In the genomic region with DNA sequence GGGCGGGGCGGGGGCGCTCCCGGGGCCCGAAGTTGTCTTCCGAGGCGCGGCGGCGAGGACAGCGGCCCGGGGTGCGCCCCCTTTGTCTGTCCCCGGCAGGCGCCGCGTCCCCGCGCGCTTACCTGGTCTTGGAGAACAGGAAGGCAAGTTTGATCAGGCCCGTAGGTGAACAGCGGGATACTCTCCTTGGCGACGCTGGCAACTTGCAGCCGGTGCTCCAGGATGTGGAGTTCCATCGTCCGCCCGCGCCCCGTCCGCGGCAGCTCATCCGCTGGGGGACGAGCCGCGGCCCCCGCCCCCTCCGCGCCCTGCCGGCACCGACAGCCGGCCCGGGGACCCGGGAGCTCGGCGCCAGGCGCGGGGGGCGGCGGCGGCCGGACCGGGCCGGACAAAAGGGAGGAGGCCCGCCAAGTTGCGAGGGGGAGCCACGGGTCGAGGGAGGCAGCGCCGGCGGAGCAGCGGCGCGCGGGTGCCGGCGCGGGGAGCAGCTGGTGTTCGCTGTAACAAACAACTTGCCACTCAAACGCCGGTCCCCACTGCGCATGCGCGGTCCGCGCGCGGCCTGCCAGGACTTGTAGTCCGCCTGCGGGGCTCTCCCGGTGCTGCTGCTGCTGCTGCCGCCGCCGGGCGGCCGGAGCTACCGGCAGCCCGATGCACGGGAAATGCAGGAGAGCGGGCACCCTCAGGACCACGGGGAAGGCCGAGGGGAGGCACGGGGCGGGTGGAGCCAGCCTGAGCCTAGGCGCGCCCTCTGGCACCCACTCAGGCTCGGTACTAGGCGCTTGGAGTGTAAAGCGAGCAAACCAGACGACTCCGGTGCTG, we compare ENCODE assay signal across 1 cellular context.
TF ChIP-seq lines count a peak whose summit lies in the region.

No MANE protein-coding gene starts in this region.

TF ChIP-seq in HepG2, 621 proteins besides CTCF, POLR2A, EP300 and RAD21 (continued from another document and continues in another):
- peak; percentile 30; the same call in 1 of the 2 replicates for TF ChIP-seq SALL1 (CRISPR knock-in tag; IDR thresholded peaks at IDR 0.05)
- no peak for TF ChIP-seq JUN (CRISPR knock-in tag; IDR thresholded peaks at IDR 0.05)
- peak; percentile 51; the same call in 1 of the 2 replicates for TF ChIP-seq ZNF556 (CRISPR knock-in tag; IDR thresholded peaks at IDR 0.05; ENCODE audit: borderline replicate concordance)
- no peak for TF ChIP-seq SIX1 (CRISPR knock-in tag; IDR thresholded peaks at IDR 0.05; ENCODE audit: borderline replicate concordance)
- TF ChIP-seq, protein P1, sequence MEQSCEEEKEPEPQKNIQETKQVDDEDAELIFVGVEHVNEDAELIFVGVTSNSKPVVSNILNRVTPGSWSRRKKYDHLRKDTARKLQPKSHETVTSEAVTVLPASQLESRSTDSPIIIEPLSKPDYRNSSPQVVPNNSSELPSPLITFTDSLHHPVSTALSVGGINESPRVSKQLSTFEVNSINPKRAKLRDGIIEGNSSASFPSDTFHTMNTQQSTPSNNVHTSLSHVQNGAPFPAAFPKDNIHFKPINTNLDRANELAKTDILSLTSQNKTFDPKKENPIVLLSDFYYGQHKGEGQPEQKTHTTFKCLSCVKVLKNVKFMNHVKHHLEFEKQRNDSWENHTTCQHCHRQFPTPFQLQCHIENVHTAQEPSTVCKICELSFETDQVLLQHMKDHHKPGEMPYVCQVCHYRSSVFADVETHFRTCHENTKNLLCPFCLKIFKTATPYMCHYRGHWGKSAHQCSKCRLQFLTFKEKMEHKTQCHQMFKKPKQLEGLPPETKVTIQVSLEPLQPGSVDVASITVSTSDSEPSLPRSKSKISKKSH (CRISPR knock-in tag; IDR thresholded peaks at IDR 0.05; ENCODE audit: borderline replicate concordance) = no peak
- no peak for TF ChIP-seq PTBP1 (IDR thresholded peaks at IDR 0.05; ENCODE audit: low read depth, low read length, poor library complexity, severe bottlenecking)
- TF ChIP-seq, protein P2, sequence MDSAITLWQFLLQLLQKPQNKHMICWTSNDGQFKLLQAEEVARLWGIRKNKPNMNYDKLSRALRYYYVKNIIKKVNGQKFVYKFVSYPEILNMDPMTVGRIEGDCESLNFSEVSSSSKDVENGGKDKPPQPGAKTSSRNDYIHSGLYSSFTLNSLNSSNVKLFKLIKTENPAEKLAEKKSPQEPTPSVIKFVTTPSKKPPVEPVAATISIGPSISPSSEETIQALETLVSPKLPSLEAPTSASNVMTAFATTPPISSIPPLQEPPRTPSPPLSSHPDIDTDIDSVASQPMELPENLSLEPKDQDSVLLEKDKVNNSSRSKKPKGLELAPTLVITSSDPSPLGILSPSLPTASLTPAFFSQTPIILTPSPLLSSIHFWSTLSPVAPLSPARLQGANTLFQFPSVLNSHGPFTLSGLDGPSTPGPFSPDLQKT (CRISPR knock-in tag; IDR thresholded peaks at IDR 0.05; ENCODE audit: borderline replicate concordance) = no peak
- no peak for TF ChIP-seq DNMT3B (CRISPR knock-in tag; conservative IDR thresholded peaks at IDR 0.05)
- TF ChIP-seq TBP (CRISPR knock-in tag; IDR thresholded peaks at IDR 0.05) = no peak
- no peak for TF ChIP-seq KLF16 (CRISPR knock-in tag; IDR thresholded peaks at IDR 0.05)
- peak; percentile 58 for TF ChIP-seq HNRNPK (IDR thresholded peaks at IDR 0.05; ENCODE audit: low read depth, low read length, poor library complexity, severe bottlenecking)
- TF ChIP-seq PHF21A (CRISPR knock-in tag; IDR thresholded peaks at IDR 0.05) = no peak
- TF ChIP-seq HES4 (CRISPR knock-in tag; IDR thresholded peaks at IDR 0.05; ENCODE audit: borderline replicate concordance) = no peak
- TF ChIP-seq, protein P3, sequence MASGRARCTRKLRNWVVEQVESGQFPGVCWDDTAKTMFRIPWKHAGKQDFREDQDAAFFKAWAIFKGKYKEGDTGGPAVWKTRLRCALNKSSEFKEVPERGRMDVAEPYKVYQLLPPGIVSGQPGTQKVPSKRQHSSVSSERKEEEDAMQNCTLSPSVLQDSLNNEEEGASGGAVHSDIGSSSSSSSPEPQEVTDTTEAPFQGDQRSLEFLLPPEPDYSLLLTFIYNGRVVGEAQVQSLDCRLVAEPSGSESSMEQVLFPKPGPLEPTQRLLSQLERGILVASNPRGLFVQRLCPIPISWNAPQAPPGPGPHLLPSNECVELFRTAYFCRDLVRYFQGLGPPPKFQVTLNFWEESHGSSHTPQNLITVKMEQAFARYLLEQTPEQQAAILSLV (CRISPR knock-in tag; IDR thresholded peaks at IDR 0.05; ENCODE audit: borderline replicate concordance) = peak; percentile 42; the same call in 1 of the 2 replicates
- TF ChIP-seq TARDBP (CRISPR knock-in tag; IDR thresholded peaks at IDR 0.05) = no peak
- 0 out of 2 replicates have a peak, but pooled peaks have one; percentile 65 for TF ChIP-seq IRF2 (CRISPR knock-in tag; IDR thresholded peaks at IDR 0.05)
- no peak for TF ChIP-seq AGO2 (optimal IDR thresholded peaks at IDR 0.05; ENCODE audit: low read depth, low read length)
- TF ChIP-seq PPARG (CRISPR knock-in tag; conservative IDR thresholded peaks at IDR 0.05) = no peak
- TF ChIP-seq, protein P4, sequence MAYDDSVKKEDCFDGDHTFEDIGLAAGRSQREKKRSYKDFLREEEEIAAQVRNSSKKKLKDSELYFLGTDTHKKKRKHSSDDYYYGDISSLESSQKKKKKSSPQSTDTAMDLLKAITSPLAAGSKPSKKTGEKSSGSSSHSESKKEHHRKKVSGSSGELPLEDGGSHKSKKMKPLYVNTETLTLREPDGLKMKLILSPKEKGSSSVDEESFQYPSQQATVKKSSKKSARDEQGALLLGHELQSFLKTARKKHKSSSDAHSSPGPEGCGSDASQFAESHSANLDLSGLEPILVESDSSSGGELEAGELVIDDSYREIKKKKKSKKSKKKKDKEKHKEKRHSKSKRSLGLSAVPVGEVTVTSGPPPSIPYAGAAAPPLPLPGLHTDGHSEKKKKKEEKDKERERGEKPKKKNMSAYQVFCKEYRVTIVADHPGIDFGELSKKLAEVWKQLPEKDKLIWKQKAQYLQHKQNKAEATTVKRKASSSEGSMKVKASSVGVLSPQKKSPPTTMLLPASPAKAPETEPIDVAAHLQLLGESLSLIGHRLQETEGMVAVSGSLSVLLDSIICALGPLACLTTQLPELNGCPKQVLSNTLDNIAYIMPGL (CRISPR knock-in tag; IDR thresholded peaks at IDR 0.05; ENCODE audit: borderline replicate concordance in 1 of 2, low read depth in 1 of 2) = peak; percentile 20 to 76; a peak in 3 of 4 replicates
- TF ChIP-seq, protein P5, sequence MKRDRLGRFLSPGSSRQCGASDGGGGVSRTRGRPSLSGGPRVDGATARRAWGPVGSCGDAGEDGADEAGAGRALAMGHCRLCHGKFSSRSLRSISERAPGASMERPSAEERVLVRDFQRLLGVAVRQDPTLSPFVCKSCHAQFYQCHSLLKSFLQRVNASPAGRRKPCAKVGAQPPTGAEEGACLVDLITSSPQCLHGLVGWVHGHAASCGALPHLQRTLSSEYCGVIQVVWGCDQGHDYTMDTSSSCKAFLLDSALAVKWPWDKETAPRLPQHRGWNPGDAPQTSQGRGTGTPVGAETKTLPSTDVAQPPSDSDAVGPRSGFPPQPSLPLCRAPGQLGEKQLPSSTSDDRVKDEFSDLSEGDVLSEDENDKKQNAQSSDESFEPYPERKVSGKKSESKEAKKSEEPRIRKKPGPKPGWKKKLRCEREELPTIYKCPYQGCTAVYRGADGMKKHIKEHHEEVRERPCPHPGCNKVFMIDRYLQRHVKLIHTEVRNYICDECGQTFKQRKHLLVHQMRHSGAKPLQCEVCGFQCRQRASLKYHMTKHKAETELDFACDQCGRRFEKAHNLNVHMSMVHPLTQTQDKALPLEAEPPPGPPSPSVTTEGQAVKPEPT (CRISPR knock-in tag; IDR thresholded peaks at IDR 0.05; ENCODE audit: low read depth) = no peak
- 0 out of 2 replicates have a peak, but pooled peaks have one; percentile 22 for TF ChIP-seq ZNF709 (CRISPR knock-in tag; IDR thresholded peaks at IDR 0.05)
- TF ChIP-seq HOXD1 (CRISPR knock-in tag; IDR thresholded peaks at IDR 0.05) = no peak
- no peak for TF ChIP-seq AKAP8 (CRISPR knock-in tag; IDR thresholded peaks at IDR 0.05)
- no peak for TF ChIP-seq RBM22 (optimal IDR thresholded peaks at IDR 0.05; ENCODE audit: low read length)
- TF ChIP-seq KDM3A (CRISPR knock-in tag; IDR thresholded peaks at IDR 0.05; ENCODE audit: low read depth) = no peak
- no peak; the same call in 1 of the 2 replicates for TF ChIP-seq ZNF782 (CRISPR knock-in tag; IDR thresholded peaks at IDR 0.05; ENCODE audit: borderline replicate concordance)
- TF ChIP-seq NCOR1 (IDR thresholded peaks at IDR 0.05; ENCODE audit: borderline replicate concordance, low read length) = no peak
- TF ChIP-seq ZZZ3 (CRISPR knock-in tag; IDR thresholded peaks at IDR 0.05; ENCODE audit: borderline replicate concordance) = no peak
- TF ChIP-seq ZNF253 (CRISPR knock-in tag; IDR thresholded peaks at IDR 0.05; ENCODE audit: borderline replicate concordance) = no peak
- no peak for TF ChIP-seq NCOA1 (CRISPR knock-in tag; IDR thresholded peaks at IDR 0.05)
- TF ChIP-seq, protein P6, sequence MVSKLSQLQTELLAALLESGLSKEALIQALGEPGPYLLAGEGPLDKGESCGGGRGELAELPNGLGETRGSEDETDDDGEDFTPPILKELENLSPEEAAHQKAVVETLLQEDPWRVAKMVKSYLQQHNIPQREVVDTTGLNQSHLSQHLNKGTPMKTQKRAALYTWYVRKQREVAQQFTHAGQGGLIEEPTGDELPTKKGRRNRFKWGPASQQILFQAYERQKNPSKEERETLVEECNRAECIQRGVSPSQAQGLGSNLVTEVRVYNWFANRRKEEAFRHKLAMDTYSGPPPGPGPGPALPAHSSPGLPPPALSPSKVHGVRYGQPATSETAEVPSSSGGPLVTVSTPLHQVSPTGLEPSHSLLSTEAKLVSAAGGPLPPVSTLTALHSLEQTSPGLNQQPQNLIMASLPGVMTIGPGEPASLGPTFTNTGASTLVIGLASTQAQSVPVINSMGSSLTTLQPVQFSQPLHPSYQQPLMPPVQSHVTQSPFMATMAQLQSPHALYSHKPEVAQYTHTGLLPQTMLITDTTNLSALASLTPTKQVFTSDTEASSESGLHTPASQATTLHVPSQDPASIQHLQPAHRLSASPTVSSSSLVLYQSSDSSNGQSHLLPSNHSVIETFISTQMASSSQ (IDR thresholded peaks at IDR 0.05; ENCODE audit: low read depth) = no peak
- TF ChIP-seq, protein P6 (CRISPR knock-in tag; IDR thresholded peaks at IDR 0.05; ENCODE audit: borderline replicate concordance) = peak; percentile 39; the same call in 1 of the 2 replicates
- TF ChIP-seq BORCS8-MEF2B (CRISPR knock-in tag; IDR thresholded peaks at IDR 0.05) = no peak
- TF ChIP-seq, protein P7, sequence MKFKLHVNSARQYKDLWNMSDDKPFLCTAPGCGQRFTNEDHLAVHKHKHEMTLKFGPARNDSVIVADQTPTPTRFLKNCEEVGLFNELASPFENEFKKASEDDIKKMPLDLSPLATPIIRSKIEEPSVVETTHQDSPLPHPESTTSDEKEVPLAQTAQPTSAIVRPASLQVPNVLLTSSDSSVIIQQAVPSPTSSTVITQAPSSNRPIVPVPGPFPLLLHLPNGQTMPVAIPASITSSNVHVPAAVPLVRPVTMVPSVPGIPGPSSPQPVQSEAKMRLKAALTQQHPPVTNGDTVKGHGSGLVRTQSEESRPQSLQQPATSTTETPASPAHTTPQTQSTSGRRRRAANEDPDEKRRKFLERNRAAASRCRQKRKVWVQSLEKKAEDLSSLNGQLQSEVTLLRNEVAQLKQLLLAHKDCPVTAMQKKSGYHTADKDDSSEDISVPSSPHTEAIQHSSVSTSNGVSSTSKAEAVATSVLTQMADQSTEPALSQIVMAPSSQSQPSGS (CRISPR knock-in tag; IDR thresholded peaks at IDR 0.05) = no peak
- TF ChIP-seq SIN3B (IDR thresholded peaks at IDR 0.05; ENCODE audit: low read length) = no peak
- TF ChIP-seq SAP130 (CRISPR knock-in tag; IDR thresholded peaks at IDR 0.05; ENCODE audit: low read depth) = peak; percentile 71
- TF ChIP-seq, protein P8, sequence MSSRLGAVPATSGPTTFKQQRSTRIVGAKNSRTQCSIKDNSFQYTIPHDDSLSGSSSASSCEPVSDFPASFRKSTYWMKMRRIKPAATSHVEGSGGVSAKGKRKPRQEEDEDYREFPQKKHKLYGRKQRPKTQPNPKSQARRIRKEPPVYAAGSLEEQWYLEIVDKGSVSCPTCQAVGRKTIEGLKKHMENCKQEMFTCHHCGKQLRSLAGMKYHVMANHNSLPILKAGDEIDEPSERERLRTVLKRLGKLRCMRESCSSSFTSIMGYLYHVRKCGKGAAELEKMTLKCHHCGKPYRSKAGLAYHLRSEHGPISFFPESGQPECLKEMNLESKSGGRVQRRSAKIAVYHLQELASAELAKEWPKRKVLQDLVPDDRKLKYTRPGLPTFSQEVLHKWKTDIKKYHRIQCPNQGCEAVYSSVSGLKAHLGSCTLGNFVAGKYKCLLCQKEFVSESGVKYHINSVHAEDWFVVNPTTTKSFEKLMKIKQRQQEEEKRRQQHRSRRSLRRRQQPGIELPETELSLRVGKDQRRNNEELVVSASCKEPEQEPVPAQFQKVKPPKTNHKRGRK (CRISPR knock-in tag; IDR thresholded peaks at IDR 0.05) = no peak
- no peak for TF ChIP-seq XRCC5 (optimal IDR thresholded peaks at IDR 0.05; ENCODE audit: low read length)
- TF ChIP-seq ZNF703 (CRISPR knock-in tag; IDR thresholded peaks at IDR 0.05; ENCODE audit: borderline replicate concordance) = no peak
- TF ChIP-seq, protein P9, sequence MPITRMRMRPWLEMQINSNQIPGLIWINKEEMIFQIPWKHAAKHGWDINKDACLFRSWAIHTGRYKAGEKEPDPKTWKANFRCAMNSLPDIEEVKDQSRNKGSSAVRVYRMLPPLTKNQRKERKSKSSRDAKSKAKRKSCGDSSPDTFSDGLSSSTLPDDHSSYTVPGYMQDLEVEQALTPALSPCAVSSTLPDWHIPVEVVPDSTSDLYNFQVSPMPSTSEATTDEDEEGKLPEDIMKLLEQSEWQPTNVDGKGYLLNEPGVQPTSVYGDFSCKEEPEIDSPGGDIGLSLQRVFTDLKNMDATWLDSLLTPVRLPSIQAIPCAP (CRISPR knock-in tag; IDR thresholded peaks at IDR 0.05; ENCODE audit: low read depth) = no peak
- TF ChIP-seq, protein P10, sequence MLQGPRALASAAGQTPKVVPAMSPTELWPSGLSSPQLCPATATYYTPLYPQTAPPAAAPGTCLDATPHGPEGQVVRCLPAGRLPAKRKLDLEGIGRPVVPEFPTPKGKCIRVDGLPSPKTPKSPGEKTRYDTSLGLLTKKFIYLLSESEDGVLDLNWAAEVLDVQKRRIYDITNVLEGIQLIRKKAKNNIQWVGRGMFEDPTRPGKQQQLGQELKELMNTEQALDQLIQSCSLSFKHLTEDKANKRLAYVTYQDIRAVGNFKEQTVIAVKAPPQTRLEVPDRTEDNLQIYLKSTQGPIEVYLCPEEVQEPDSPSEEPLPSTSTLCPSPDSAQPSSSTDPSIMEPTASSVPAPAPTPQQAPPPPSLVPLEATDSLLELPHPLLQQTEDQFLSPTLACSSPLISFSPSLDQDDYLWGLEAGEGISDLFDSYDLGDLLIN (CRISPR knock-in tag; IDR thresholded peaks at IDR 0.05; ENCODE audit: borderline replicate concordance) = peak; percentile 46; the same call in 1 of the 2 replicates
- no peak for TF ChIP-seq RFX5 (IDR thresholded peaks at IDR 0.05; ENCODE audit: low read depth, low read length)
- TF ChIP-seq PHF8 (CRISPR knock-in tag; IDR thresholded peaks at IDR 0.05) = peak; percentile 68
- no peak for TF ChIP-seq ZFP82 (CRISPR knock-in tag; IDR thresholded peaks at IDR 0.05; ENCODE audit: borderline replicate concordance)
